9 cellular contexts compared by ENCODE assay signal in genomic region chr17:48611681-48612455, GRCh38. TPM values are rescaled to one million over a fixed set of nuclear protein-coding genes. Genes with fewer than 3 reads are reported as not detected.
DNase-seq lines count a peak whose midpoint lies in the region; ATAC-seq and TF ChIP-seq lines count a peak whose summit lies in the region.
"Had no signal": no experiment of that assay in that cellular context is flagged by ENCODE, and none has a peak within 500 bp of the region (broad histone marks: within the 10 kb centered on the region; RNA-seq: fewer than 3 reads in every experiment).

No MANE protein-coding gene starts in this region.

- 6 to 13% (median 9%) methylated on average over 30 to 36 of the region's 36 CpGs for WGBS in stomach, 5 donors

- H3K4me3 Mint-ChIP-seq in activated CD4-positive, alpha-beta T cell treated with anti-CD3 and anti-CD28 coated beads for 36 hours: peak overlapping the region; percentile 82

- peaks cover 37% of the 10 kb centered on the region for H3K4me1 Mint-ChIP-seq in activated CD4-positive, alpha-beta T cell treated with anti-CD3 and anti-CD28 coated beads for 36 hours

- peaks cover 66% of the 10 kb centered on the region for H3K27me3 Mint-ChIP-seq in activated CD4-positive, alpha-beta T cell treated with anti-CD3 and anti-CD28 coated beads for 36 hours

- no peak for TF ChIP-seq CTCF in stomach (IDR thresholded peaks at IDR 0.05)

- no peaks in the 10 kb centered on the region for H3K9me3 ChIP-seq in stomach

- peaks cover 30 to 59% (median 51%) of the 10 kb centered on the region in 4 donors for H3K4me1 ChIP-seq in stomach

- no peak for TF ChIP-seq EP300 in stomach (IDR thresholded peaks at IDR 0.05)

- DNase-seq in activated CD4-positive, alpha-beta T cell treated with anti-CD3 and anti-CD28 coated beads for 36 hours: peak; percentile 41
- no peak for DNase-seq in activated CD4-positive, alpha-beta T cell treated with anti-CD3 and anti-CD28 coated beads for 1 hour
- DNase-seq in NCI-H774 (lab: John Stamatoyannopoulos, UW) (peak; percentile 92), epithelial cell of prostate (ENCODE audit: low read depth, low spot score) (no peak), stomach (no peak)

- H3K36me3 ChIP-seq in stomach: no peaks in the 10 kb centered on the region

- no peak overlapping the region for H3K27ac Mint-ChIP-seq in activated CD4-positive, alpha-beta T cell treated with anti-CD3 and anti-CD28 coated beads for 36 hours

- no peak for TF ChIP-seq POLR2A in stomach (IDR thresholded peaks at IDR 0.05)

- CTCF ChIA-PET in activated CD4-positive, alpha-beta T cell treated with anti-CD3 and anti-CD28 coated beads for 36 hours (lab: Charles Lee): interaction anchor here (1.6 to 2.8 kb wide), 3 partner anchors 19 to 275 kb away, joined by 4 to 27 read pairs (median 9); partner anchors contain the start of gene HOXB5

- H3K4me3 ChIP-seq in stomach: peak overlapping the region; percentile 48 to 62 (median 58)

- no peaks in the 10 kb centered on the region for H3K36me3 Mint-ChIP-seq in activated CD4-positive, alpha-beta T cell treated with anti-CD3 and anti-CD28 coated beads for 36 hours (ENCODE audit: low read depth)

- intact Hi-C loops in activated CD4-positive, alpha-beta T cell treated with anti-CD3 and anti-CD28 coated beads for 36 hours (cut with DNase I, micrococcal nuclease): loop anchor here (1.0 to 10.0 kb wide), 5 partner anchors 13 to 587 kb away; partner anchors contain the start of genes PRAC1 (in 1 of the 2) and PRAC2 (in 1 of the 2)
- intact Hi-C loops in stomach (cut with DNase I; ENCODE audit: low total_unique reads): no loop called here

- ATAC-seq in activated CD4-positive, alpha-beta T cell treated with anti-CD3 and anti-CD28 coated beads for 36 hours: no peak
- ATAC-seq in GM21619 (IDR thresholded peaks at IDR 0.05; ENCODE audit: unreplicated experiment) (no peak), GM18511 (IDR thresholded peaks at IDR 0.05; ENCODE audit: unreplicated experiment) (no peak), HG03354 (IDR thresholded peaks at IDR 0.05; ENCODE audit: poor library complexity, severe bottlenecking, unreplicated experiment) (no peak)

- H3K9me3 Mint-ChIP-seq in activated CD4-positive, alpha-beta T cell treated with anti-CD3 and anti-CD28 coated beads for 36 hours (ENCODE audit: low read depth): no peaks in the 10 kb centered on the region

- H3K27me3 ChIP-seq in stomach: peaks cover 3 to 100% (median 100%) of the 10 kb centered on the region in 3 donors

- POLR2A ChIA-PET in activated CD4-positive, alpha-beta T cell treated with anti-CD3 and anti-CD28 coated beads for 36 hours (lab: Charles Lee): no interaction called here

- H3K27ac ChIP-seq in epithelial cell of prostate (peak overlapping the region; percentile 57), stomach (peak overlapping the region in 4 of 5 donors; percentile 73 to 93 (median 80))

RNA-seq across cellular contexts. Expression of gene HOXB7, which starts 1.1 kb away (rescaled TPM):
- under 1 TPM; 0.25 to 0.30 TPM for total RNA-seq in activated CD4-positive, alpha-beta T cell treated with anti-CD3 and anti-CD28 coated beads for 36 hours
- total RNA-seq in stomach: 10 to 100 TPM in 1 of 5 donors, 1 to 10 TPM in 4; 1.8 to 16.5 (median 2.3) TPM
- 1 to 10 TPM; 1.0 to 8.2 (median 2.8) TPM for polyA plus RNA-seq in stomach

RNA-seq across cellular contexts. Expression of gene HOXB8, which starts 3.2 kb away (rescaled TPM):
- total RNA-seq in activated CD4-positive, alpha-beta T cell treated with anti-CD3 and anti-CD28 coated beads for 36 hours: not detected
- total RNA-seq in stomach: 10 to 100 TPM in 1 of 5 donors, 1 to 10 TPM in 4; 1.2 to 13.0 (median 1.5) TPM
- polyA plus RNA-seq in stomach: under 1 TPM in 2 of 3 donors, not detected in 1; 0.46 to 0.56 TPM
- total RNA-seq: pulmonary artery endothelial cell had no signal

RNA-seq across cellular contexts. Expression of gene HOXB6, which starts 7.1 kb away (rescaled TPM):
- total RNA-seq in activated CD4-positive, alpha-beta T cell treated with anti-CD3 and anti-CD28 coated beads for 36 hours: not detected
- 100 to 1,000 TPM in 1 of 5 donors, 10 to 100 TPM in 3, 1 to 10 TPM in 1; 4.2 to 150 (median 11.9) TPM for total RNA-seq in stomach
- 10 to 100 TPM in 1 of 3 donors, 1 to 10 TPM in 2; 5.7 to 10.2 (median 7.8) TPM for polyA plus RNA-seq in stomach

RNA-seq across cellular contexts. Expression of gene HOXB9, which starts 14.3 kb away (rescaled TPM):
- total RNA-seq in activated CD4-positive, alpha-beta T cell treated with anti-CD3 and anti-CD28 coated beads for 36 hours: 1 to 10 TPM; 1.9 to 2.5 TPM
- total RNA-seq in stomach: 10 to 100 TPM in 1 of 5 donors, not detected in 4; 11.3 TPM
- not detected for polyA plus RNA-seq in stomach
- total RNA-seq: pulmonary artery endothelial cell had no signal

RNA-seq across cellular contexts. Expression of gene HOXB5, which starts 18.3 kb away (rescaled TPM):
- total RNA-seq in activated CD4-positive, alpha-beta T cell treated with anti-CD3 and anti-CD28 coated beads for 36 hours: not detected
- 10 to 100 TPM in 2 of 5 donors, under 1 TPM in 2, not detected in 1; 0.43 to 50.4 (median 6.2) TPM for total RNA-seq in stomach
- polyA plus RNA-seq in stomach: 1 to 10 TPM; 2.2 to 2.7 (median 2.4) TPM

Comparison
In these comparisons a context has a peak if more than half of its experiments do, and no peak if none do; other contexts are left out.
1. DNase-seq: peak in activated CD4-positive, alpha-beta T cell treated with anti-CD3 and anti-CD28 coated beads for 36 hours (single experiment) and NCI-H774 (single experiment); none in activated CD4-positive, alpha-beta T cell treated with anti-CD3 and anti-CD28 coated beads for 1 hour (single experiment), epithelial cell of prostate (single experiment) and stomach (single experiment).
2. RNA of gene HOXB6, which starts 7.1 kb away (total RNA-seq): 4.2 to 150 TPM in stomach; not detected in activated CD4-positive, alpha-beta T cell treated with anti-CD3 and anti-CD28 coated beads for 36 hours; every median in the first group is over 4 times any median in the second.